13 cellular contexts compared by ENCODE assay signal in the genomic region with DNA sequence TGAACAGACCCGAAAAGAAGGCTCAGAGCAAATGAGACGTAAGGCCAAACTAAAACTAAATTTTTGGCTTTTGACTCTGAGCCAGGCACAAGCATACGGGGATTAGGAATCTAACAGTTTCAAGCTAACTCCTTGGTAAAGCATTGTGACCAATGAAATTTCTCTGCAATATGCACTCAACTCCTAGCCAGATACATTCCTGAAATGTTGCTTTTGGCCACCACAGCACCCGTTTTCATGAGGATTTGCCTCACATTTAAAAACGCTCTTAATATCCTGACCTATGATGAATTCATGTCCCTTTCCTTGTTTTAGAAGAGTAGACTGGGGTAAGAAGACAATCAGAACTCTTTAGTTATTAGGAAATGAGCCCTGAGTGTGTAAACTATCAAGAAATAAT. TPM values are rescaled to one million over a fixed set of nuclear protein-coding genes. Genes with fewer than 3 reads are reported as not detected.
A peak's percentile ranks its signal among the peaks of the same experiment; 100 is the strongest.
DNase-seq lines count a peak whose midpoint lies in the region; ATAC-seq and TF ChIP-seq lines count a peak whose summit lies in the region.
"Had no signal": no experiment of that assay in that cellular context is flagged by ENCODE, and none has a peak within 500 bp of the region (broad histone marks: within the 10 kb centered on the region; RNA-seq: fewer than 3 reads in every experiment).

No MANE protein-coding gene starts in this region.

- no peak overlapping the region for H3K4me3 ChIP-seq in mesenchymal stem cell (ENCODE audit: insufficient read depth in 1 of 2, low read depth in 1 of 2, low read length in 2 of 2)
- H3K4me3 ChIP-seq in mucosa of descending colon = no peak overlapping the region
- H3K4me3 ChIP-seq: HAP-1, pancreas had no signal

- ATAC-seq in mucosa of descending colon = no peak
- ATAC-seq: activated CD4-positive, CD25-positive, alpha-beta regulatory T cell treated with anti-CD3 and anti-CD28 coated beads, Interleukin-2, amount 50 U/mL, for 24 hours; pancreas had no signal

- CTCF ChIA-PET in activated CD4-positive, alpha-beta memory T cell treated with anti-CD3 and anti-CD28 coated beads, Interleukin-2, amount 10 ng/mL, durations not matched to agents 7 days and 5 days (lab: Charles Lee) = no interaction called here

- no peaks in the 10 kb centered on the region for H3K27me3 Mint-ChIP-seq in activated CD4-positive, alpha-beta memory T cell treated with anti-CD3 and anti-CD28 coated beads, Interleukin-2, amount 10 ng/mL, durations not matched to agents 7 days and 5 days
- H3K27me3 Mint-ChIP-seq: CD4-positive, CD25-positive, alpha-beta regulatory T cell had no signal

- no peak overlapping the region for H2BK120ac ChIP-seq in mesenchymal stem cell (ENCODE audit: low read depth, low read length)

- no peak for TF ChIP-seq CTCF in mucosa of descending colon (IDR thresholded peaks at IDR 0.05)

- peaks cover 13% of the 10 kb centered on the region for H3K36me3 Mint-ChIP-seq in activated CD4-positive, alpha-beta memory T cell treated with anti-CD3 and anti-CD28 coated beads, Interleukin-2, amount 10 ng/mL, durations not matched to agents 7 days and 5 days (ENCODE audit: low read depth)

- POLR2A ChIA-PET in activated CD4-positive, alpha-beta memory T cell treated with anti-CD3 and anti-CD28 coated beads, Interleukin-2, amount 10 ng/mL, durations not matched to agents 7 days and 5 days (lab: Charles Lee) = no interaction called here

- H2BK12ac ChIP-seq in mesenchymal stem cell (ENCODE audit: low read length in 2 of 2) = no peak overlapping the region

- no peak overlapping the region for H3K27ac Mint-ChIP-seq in activated CD4-positive, alpha-beta memory T cell treated with anti-CD3 and anti-CD28 coated beads, Interleukin-2, amount 10 ng/mL, durations not matched to agents 7 days and 5 days

- H3K18ac ChIP-seq in mesenchymal stem cell (ENCODE audit: low read depth in 1 of 2, low read length in 2 of 2) = no peak overlapping the region

- peak overlapping the region; percentile 85 for H3K27ac ChIP-seq in mesenchymal stem cell (ENCODE audit: low read length, poor library complexity, severe bottlenecking)
- H3K27ac ChIP-seq: pancreas had no signal

- no peak overlapping the region for H3K4ac ChIP-seq in mesenchymal stem cell (ENCODE audit: low read depth in 1 of 2, low read length in 2 of 2)

- H3K4me2 ChIP-seq in mesenchymal stem cell (ENCODE audit: low read length, poor library complexity, severe bottlenecking) = no peak overlapping the region

- 89% methylated on average over 3 of the region's 5 CpGs for WGBS in mesenchymal stem cell

- H4K91ac ChIP-seq in mesenchymal stem cell (ENCODE audit: low read length) = no peak overlapping the region

- no peak overlapping the region for H2BK5ac ChIP-seq in mesenchymal stem cell (ENCODE audit: low read depth, low read length, poor library complexity, severe bottlenecking)

- DNase-seq in AG08396 (ENCODE audit: low spot score) = peak; percentile 26
- peak; percentile 87 for DNase-seq in NCI-H460 (ENCODE audit: extremely low read depth, low read depth)
- DNase-seq in dermis blood vessel endothelial cell = peak; percentile 67
- peak; percentile 11 for DNase-seq in mesenchymal stem cell
- DNase-seq in activated CD4-positive, alpha-beta memory T cell treated with anti-CD3 and anti-CD28 coated beads, Interleukin-2, amount 10 ng/mL, durations not matched to agents 7 days and 5 days = no peak
- no peak for DNase-seq in mucosa of descending colon
- no peak for DNase-seq in SHP77 treated with DMSO at 0.1 percent for 48 hours (lab: John Stamatoyannopoulos, UW)
- DNase-seq in stimulated activated CD4-positive, alpha-beta T cell treated with anti-CD3 and anti-CD28 coated beads, Interleukin-12 subunit alpha, Interleukin-12 subunit beta, amount 100 ng/mL, for 4 hours = no peak
- DNase-seq: CD4-positive, CD25-positive, alpha-beta regulatory T cell; pancreas had no signal

- H3K14ac ChIP-seq in mesenchymal stem cell (ENCODE audit: low read length in 2 of 2) = no peak overlapping the region

- H3K4me1 ChIP-seq in mesenchymal stem cell (ENCODE audit: control insufficient read depth, insufficient read depth, low read depth, low read length) (peaks cover 9% of the 10 kb centered on the region), mucosa of descending colon (ENCODE audit: low read depth) (peaks cover 16% of the 10 kb centered on the region)

- H3K9me3 ChIP-seq in mesenchymal stem cell (ENCODE audit: control insufficient read depth, low read length) = no peaks in the 10 kb centered on the region
- H3K9me3 ChIP-seq in mucosa of descending colon = no peaks in the 10 kb centered on the region
- H3K9me3 ChIP-seq: HAP-1, pancreas had no signal

- peaks cover 38% of the 10 kb centered on the region for H3K4me1 Mint-ChIP-seq in activated CD4-positive, alpha-beta memory T cell treated with anti-CD3 and anti-CD28 coated beads, Interleukin-2, amount 10 ng/mL, durations not matched to agents 7 days and 5 days

- H3K27me3 ChIP-seq in mesenchymal stem cell (ENCODE audit: control insufficient read depth in 1 of 2, insufficient read depth in 1 of 2, low read length in 2 of 2) = no peaks in the 10 kb centered on the region
- H3K27me3 ChIP-seq: pancreas had no signal

- no peaks in the 10 kb centered on the region for H3K36me3 ChIP-seq in mesenchymal stem cell (ENCODE audit: control insufficient read depth in 1 of 2, insufficient read depth in 2 of 2, low read depth in 1 of 2, low read length in 2 of 2)
- H3K36me3 ChIP-seq in mucosa of descending colon (ENCODE audit: low read depth) = no peaks in the 10 kb centered on the region
- H3K36me3 ChIP-seq: HAP-1, pancreas had no signal

- H2BK15ac ChIP-seq in mesenchymal stem cell (ENCODE audit: low read depth, poor library complexity, severe bottlenecking) = no peak overlapping the region

- H2AFZ ChIP-seq in mesenchymal stem cell (ENCODE audit: low read depth, low read length) = no peak overlapping the region

- peaks cover 22% of the 10 kb centered on the region for H3K79me1 ChIP-seq in mesenchymal stem cell (replicated peaks; ENCODE audit: low read length, poor library complexity, severe bottlenecking)

- H3K23ac ChIP-seq in mesenchymal stem cell (ENCODE audit: low read length in 2 of 2) = no peak overlapping the region

- H2AK5ac ChIP-seq in mesenchymal stem cell (ENCODE audit: low read length, severe bottlenecking) = no peak overlapping the region

- H3K9ac ChIP-seq in mesenchymal stem cell (ENCODE audit: low read length) = peak overlapping the region; percentile 64

- no peaks in the 10 kb centered on the region for H3K9me3 Mint-ChIP-seq in activated CD4-positive, alpha-beta memory T cell treated with anti-CD3 and anti-CD28 coated beads, Interleukin-2, amount 10 ng/mL, durations not matched to agents 7 days and 5 days
- H3K9me3 Mint-ChIP-seq: CD4-positive, CD25-positive, alpha-beta regulatory T cell had no signal

- H3K4me3 Mint-ChIP-seq in activated CD4-positive, alpha-beta memory T cell treated with anti-CD3 and anti-CD28 coated beads, Interleukin-2, amount 10 ng/mL, durations not matched to agents 7 days and 5 days = no peak overlapping the region
- H3K4me3 Mint-ChIP-seq: CD4-positive, CD25-positive, alpha-beta regulatory T cell had no signal

- H4K8ac ChIP-seq in mesenchymal stem cell (ENCODE audit: low read length) = no peak overlapping the region

- intact Hi-C loops in mucosa of descending colon (cut with DNase I, micrococcal nuclease) = no loop called here

RNA-seq across cellular contexts. Expression of a gene that starts 53.1 kb away (rescaled TPM):
- total RNA-seq in NCI-H460 (2014; rRNA removed; shearing (Covaris generic)) = 1.0 TPM in 1 of 2 replicates, not detected in the other
- not detected in 2 replicates for polyA plus RNA-seq in NCI-H460 (2014; cell fraction: nucleus; rRNA removed)
- total RNA-seq in dermis blood vessel endothelial cell (not detected in 2 replicates), mucosa of descending colon (not detected)
- polyA plus RNA-seq in mesenchymal stem cell (2013, experiment 1 of 2) = 0.25 TPM
- polyA plus RNA-seq in mesenchymal stem cell (2013, experiment 2 of 2) = 0.67 TPM
- not detected for total RNA-seq in activated CD4-positive, alpha-beta memory T cell treated with anti-CD3 and anti-CD28 coated beads, Interleukin-2, amount 10 ng/mL, durations not matched to agents 7 days and 5 days
- total RNA-seq: CD4-positive, CD25-positive, alpha-beta regulatory T cell; pancreas had no signal
- polyA plus RNA-seq: CD4-positive, CD25-positive, alpha-beta regulatory T cell; keratinocyte had no signal

RNA-seq across cellular contexts. Expression of a gene that starts 59.3 kb away (rescaled TPM):
- 33.9 and 34.6 TPM in 2 replicates for total RNA-seq in NCI-H460 (2014; rRNA removed; shearing (Covaris generic))
- polyA plus RNA-seq in NCI-H460 (2014; cell fraction: nucleus; rRNA removed) = 87.9 and 91.7 TPM in 2 replicates
- total RNA-seq in dermis blood vessel endothelial cell (38.8 and 48.3 TPM in 2 replicates), mucosa of descending colon (10 to 100 TPM; 22.9 to 26.8 (median 25.1) TPM)
- polyA plus RNA-seq in mesenchymal stem cell (2013, experiment 1 of 2) = 22.2 TPM
- 24.9 TPM for polyA plus RNA-seq in mesenchymal stem cell (2013, experiment 2 of 2)
- total RNA-seq in activated CD4-positive, alpha-beta memory T cell treated with anti-CD3 and anti-CD28 coated beads, Interleukin-2, amount 10 ng/mL, durations not matched to agents 7 days and 5 days = 10 to 100 TPM; 24.5 to 28.0 TPM

Comparison
In these comparisons a context has a peak if more than half of its experiments do, and no peak if none do; other contexts are left out.
1. DNase-seq: peak in AG08396 (single experiment), NCI-H460 (single experiment), dermis blood vessel endothelial cell (single experiment) and mesenchymal stem cell (single experiment); none in activated CD4-positive, alpha-beta memory T cell treated with anti-CD3 and anti-CD28 coated beads, Interleukin-2, amount 10 ng/mL, durations not matched to agents 7 days and 5 days (single experiment), mucosa of descending colon (0 of 3), SHP77 treated with DMSO at 0.1 percent for 48 hours (single experiment) and stimulated activated CD4-positive, alpha-beta T cell treated with anti-CD3 and anti-CD28 coated beads, Interleukin-12 subunit alpha, Interleukin-12 subunit beta, amount 100 ng/mL, for 4 hours (single experiment).